In the genomic region with DNA sequence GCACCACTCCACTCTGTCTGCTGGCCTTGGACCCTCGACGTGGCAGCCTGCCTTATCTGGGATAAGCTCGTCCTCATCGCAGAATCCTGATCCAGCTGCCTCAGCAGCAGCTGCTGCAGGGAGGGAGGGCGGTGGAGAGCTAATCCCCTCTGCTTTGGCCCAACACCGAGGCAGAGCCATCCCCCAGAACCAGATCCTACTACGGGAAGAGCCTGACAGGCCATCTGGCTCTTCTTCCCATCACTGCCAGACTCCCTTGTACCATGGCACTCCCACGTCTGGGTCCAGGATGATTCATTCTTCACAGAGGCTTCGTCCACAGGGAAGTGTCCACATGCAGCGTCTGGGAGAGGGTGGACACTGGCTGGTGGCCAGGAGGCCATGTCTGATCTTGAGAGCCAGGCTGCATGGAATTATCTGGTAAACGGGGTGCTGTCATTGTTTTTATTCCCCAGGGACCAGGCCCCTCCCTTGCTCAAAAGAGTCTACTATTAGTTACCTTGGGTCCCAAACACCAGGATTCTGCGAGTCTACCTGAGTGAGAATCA, we compare ENCODE assay signal across 11 cellular contexts. TPM values are rescaled to one million over a fixed set of nuclear protein-coding genes. Genes with fewer than 3 reads are reported as not detected.
A peak's percentile ranks its signal among the peaks of the same experiment; 100 is the strongest.
DNase-seq lines count a peak whose midpoint lies in the region; ATAC-seq and TF ChIP-seq lines count a peak whose summit lies in the region.
"Had no signal": no experiment of that assay in that cellular context is flagged by ENCODE, and none has a peak within 500 bp of the region (broad histone marks: within the 10 kb centered on the region; RNA-seq: fewer than 3 reads in every experiment).

No MANE protein-coding gene starts in this region.

- H3K27me3 Mint-ChIP-seq in activated naive CD4-positive, alpha-beta T cell treated with anti-CD3 and anti-CD28 coated beads for 36 hours (ENCODE audit: low read depth), result peaks cover 18% of the 10 kb centered on the region

- 23 to 35% (median 29%) methylated on average over 7 to 12 of the region's 12 CpGs for WGBS in stomach, 5 donors

- CTCF ChIA-PET in activated naive CD4-positive, alpha-beta T cell treated with anti-CD3 and anti-CD28 coated beads for 36 hours (lab: Charles Lee), result no interaction called here

- H3K4me3 ChIP-seq in stomach, result no peak overlapping the region
- H3K4me3 ChIP-seq: BLaER1, colonic mucosa had no signal

- no peak for TF ChIP-seq EP300 in stomach (IDR thresholded peaks at IDR 0.05)

- H3K27ac ChIP-seq in stomach, result no peak overlapping the region
- H3K27ac ChIP-seq: BLaER1, colonic mucosa had no signal

- H3K4me1 ChIP-seq in stomach, result no peaks in the 10 kb centered on the region
- H3K4me1 ChIP-seq: colonic mucosa had no signal

- peak; percentile 12 for DNase-seq in NCI-H2196 (lab: John Stamatoyannopoulos, UW; ENCODE audit: unreplicated experiment)
- no peak for DNase-seq in NCI-H2196 treated with DMSO at 0.1 percent for 48 hours (lab: John Stamatoyannopoulos, UW; ENCODE audit: unreplicated experiment)
- DNase-seq in SK-N-DZ (ENCODE audit: low spot score), result peak; percentile 62
- DNase-seq in left ventricle myocardium superior, result no peak
- peak; percentile 57 for DNase-seq in stomach
- no peak for DNase-seq in SKM-1 (lab: John Stamatoyannopoulos, UW; ENCODE audit: unreplicated experiment)
- no peak for DNase-seq in stimulated activated naive CD8-positive, alpha-beta T cell treated with anti-CD3 and anti-CD28 coated beads, Interleukin-15, Interleukin-2, amounts not matched to agents 100 U/mL and 50 U/mL, for 24 hours
- no peak for DNase-seq in activated naive CD4-positive, alpha-beta T cell treated with anti-CD3 and anti-CD28 coated beads for 36 hours
- DNase-seq: colonic mucosa had no signal

- no peak overlapping the region for H3K4me3 Mint-ChIP-seq in activated naive CD4-positive, alpha-beta T cell treated with anti-CD3 and anti-CD28 coated beads for 36 hours

- H3K4me1 Mint-ChIP-seq in activated naive CD4-positive, alpha-beta T cell treated with anti-CD3 and anti-CD28 coated beads for 36 hours (ENCODE audit: low read depth), result no peaks in the 10 kb centered on the region

- H3K9me3 Mint-ChIP-seq in activated naive CD4-positive, alpha-beta T cell treated with anti-CD3 and anti-CD28 coated beads for 36 hours, result no peaks in the 10 kb centered on the region

- no peak overlapping the region for H3K27ac Mint-ChIP-seq in activated naive CD4-positive, alpha-beta T cell treated with anti-CD3 and anti-CD28 coated beads for 36 hours

- no peak for TF ChIP-seq CTCF in stomach (IDR thresholded peaks at IDR 0.05)

- H3K9me3 ChIP-seq in stomach, result no peaks in the 10 kb centered on the region
- H3K9me3 ChIP-seq: BLaER1, colonic mucosa had no signal

- TF ChIP-seq POLR2A in stomach (IDR thresholded peaks at IDR 0.05), result no peak

- no peaks in the 10 kb centered on the region for H3K36me3 Mint-ChIP-seq in activated naive CD4-positive, alpha-beta T cell treated with anti-CD3 and anti-CD28 coated beads for 36 hours (ENCODE audit: low read depth)

- intact Hi-C loops in left ventricle myocardium superior (cut with micrococcal nuclease), result no loop called here
- intact Hi-C loops in stomach (cut with DNase I; ENCODE audit: low total_unique reads), result no loop called here
- intact Hi-C loops in activated naive CD4-positive, alpha-beta T cell treated with anti-CD3 and anti-CD28 coated beads for 36 hours (cut with micrococcal nuclease), result no loop called here

- peaks cover 0 to 43% (median 0%) of the 10 kb centered on the region in 3 donors for H3K27me3 ChIP-seq in stomach
- H3K27me3 ChIP-seq: BLaER1, colonic mucosa had no signal

- no peaks in the 10 kb centered on the region for H3K36me3 ChIP-seq in stomach
- H3K36me3 ChIP-seq: BLaER1, colonic mucosa had no signal

- peak; percentile 25 for ATAC-seq in left ventricle myocardium superior
- no peak for ATAC-seq in stimulated activated naive CD8-positive, alpha-beta T cell treated with anti-CD3 and anti-CD28 coated beads, Interleukin-15, Interleukin-2, amounts not matched to agents 100 U/mL and 50 U/mL, for 24 hours

RNA-seq across cellular contexts. Expression of a gene that starts 14.6 kb away (rescaled TPM):
- 0.14 and 0.23 TPM in 2 replicates for polyA plus RNA-seq in SK-N-DZ (2014; cell fraction: cytosol; rRNA removed)
- polyA plus RNA-seq in SK-N-DZ (2014; cell fraction: nucleus; rRNA removed), result 0.15 and 0.35 TPM in 2 replicates
- total RNA-seq in left ventricle myocardium superior, result 0.25 TPM
- 1 to 10 TPM in 1 of 5 donors, under 1 TPM in 3, not detected in 1; under 0.01 to 3.5 (median 0.40) TPM for total RNA-seq in stomach
- polyA plus RNA-seq in stomach, result 10 to 100 TPM in 1 of 3 donors, under 1 TPM in 1, not detected in 1; 0.12 to 42.2 TPM
- not detected for total RNA-seq in activated naive CD4-positive, alpha-beta T cell treated with anti-CD3 and anti-CD28 coated beads for 36 hours
- polyA plus RNA-seq: neural cell had no signal

Comparison
In these comparisons a context has a peak if more than half of its experiments do, and no peak if none do; other contexts are left out.
1. DNase-seq: peak in NCI-H2196 (single experiment), SK-N-DZ (single experiment) and stomach (single experiment); none in NCI-H2196 treated with DMSO at 0.1 percent for 48 hours (single experiment), left ventricle myocardium superior (single experiment), SKM-1 (single experiment), stimulated activated naive CD8-positive, alpha-beta T cell treated with anti-CD3 and anti-CD28 coated beads, Interleukin-15, Interleukin-2, amounts not matched to agents 100 U/mL and 50 U/mL, for 24 hours (single experiment) and activated naive CD4-positive, alpha-beta T cell treated with anti-CD3 and anti-CD28 coated beads for 36 hours (single experiment).